26 cellular contexts compared by ENCODE assay signal in the genomic region with DNA sequence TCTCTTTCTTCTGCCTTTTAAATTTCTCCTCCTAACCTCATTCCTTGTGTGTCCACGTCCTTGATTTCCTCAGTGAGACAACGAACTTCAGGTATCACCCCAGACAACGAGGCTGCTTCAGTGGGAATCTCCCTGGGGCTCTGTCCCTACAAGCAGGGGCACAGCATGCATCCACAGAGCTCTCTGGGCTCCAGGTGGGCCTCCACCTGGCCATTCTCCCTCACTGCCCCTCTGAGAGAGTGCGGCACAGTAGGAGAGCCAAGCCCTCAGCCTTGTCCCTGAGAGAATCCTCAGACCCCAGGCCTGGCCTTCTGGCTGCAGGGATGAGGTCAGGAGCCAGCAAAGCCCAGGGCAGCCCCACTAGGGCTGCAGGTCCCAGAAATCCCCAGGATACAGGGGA.
"Had no signal": no experiment of that assay in that cellular context is flagged by ENCODE, and none has a peak within 500 bp of the region (broad histone marks: within the 10 kb centered on the region; RNA-seq: fewer than 3 reads in every experiment).

No MANE protein-coding gene starts in this region.

- DNase-seq: activated CD4-positive, alpha-beta memory T cell treated with anti-CD3 and anti-CD28 coated beads, Interleukin-2, amount 10 ng/mL, durations not matched to agents 7 days and 5 days; activated CD4-positive, alpha-beta T cell treated with anti-CD3 and anti-CD28 coated beads for 48 hours; activated CD4-positive, CD25-positive, alpha-beta regulatory T cell; activated CD8-positive, alpha-beta memory T cell treated with anti-CD3 and anti-CD28 coated beads, Interleukin-2, amount 10 ng/mL, durations not matched to agents 7 days and 5 days; activated naive CD4-positive, alpha-beta T cell; activated naive CD8-positive, alpha-beta T cell treated with anti-CD3 and anti-CD28 coated beads, Interleukin-2, amount 50 U/mL, for 24 hours; anterior cingulate cortex; cortex of kidney; effector CD4-positive, alpha-beta T cell; heart right ventricle; left colon; psoas muscle; right lobe of liver; SIG-M5; stimulated activated CD4-positive, alpha-beta T cell treated with anti-CD3 and anti-CD28 coated beads, Interleukin-4, amount 100 ng/mL, for 1 hour; T-cell had no signal

- H3K27ac ChIP-seq: gastroesophageal sphincter, psoas muscle, right lobe of liver had no signal

- H3K9me3 Mint-ChIP-seq: activated CD4-positive, alpha-beta memory T cell treated with anti-CD3 and anti-CD28 coated beads, Interleukin-2, amount 10 ng/mL, durations not matched to agents 7 days and 5 days; activated naive CD8-positive, alpha-beta T cell treated with anti-CD3 and anti-CD28 coated beads, Interleukin-2, amount 50 U/mL, for 24 hours; activated T-helper 17 cell treated with anti-CD3 and anti-CD28 coated beads, Interleukin-2, amount 50 U/mL, for 72 hours; brain; central memory CD8-positive, alpha-beta T cell; neural crest cell; T-cell had no signal

- H3K27me3 Mint-ChIP-seq: activated naive CD8-positive, alpha-beta T cell treated with anti-CD3 and anti-CD28 coated beads, Interleukin-2, amount 50 U/mL, for 24 hours had no signal

- H3K4me1 Mint-ChIP-seq: activated CD8-positive, alpha-beta memory T cell treated with anti-CD3 and anti-CD28 coated beads, Interleukin-2, amount 10 ng/mL, durations not matched to agents 7 days and 5 days; activated naive CD8-positive, alpha-beta T cell treated with anti-CD3 and anti-CD28 coated beads, Interleukin-2, amount 50 U/mL, for 24 hours; activated T-helper 17 cell treated with anti-CD3 and anti-CD28 coated beads, Interleukin-2, amount 50 U/mL, for 72 hours; central memory CD8-positive, alpha-beta T cell; T-cell had no signal

- ATAC-seq: activated CD8-positive, alpha-beta memory T cell treated with anti-CD3 and anti-CD28 coated beads, Interleukin-2, amount 10 ng/mL, durations not matched to agents 7 days and 5 days; activated naive CD8-positive, alpha-beta T cell treated with anti-CD3 and anti-CD28 coated beads, Interleukin-2, amount 50 U/mL, for 24 hours; activated T-helper 17 cell treated with anti-CD3 and anti-CD28 coated beads, Interleukin-2, amount 50 U/mL, for 72 hours; esophagus mucosa; gastroesophageal sphincter; heart right ventricle; left colon; psoas muscle; right lobe of liver; SK-N-SH treated with all-trans-retinoic acid at 6 μM for 48 hours; T-cell had no signal

- H3K27me3 ChIP-seq: gastroesophageal sphincter, heart right ventricle, right lobe of liver, tibial nerve had no signal

- H3K36me3 Mint-ChIP-seq: activated CD8-positive, alpha-beta memory T cell treated with anti-CD3 and anti-CD28 coated beads, Interleukin-2, amount 10 ng/mL, durations not matched to agents 7 days and 5 days; brain; T-cell had no signal

- H3K36me3 ChIP-seq: gastroesophageal sphincter, heart right ventricle, right lobe of liver, tibial nerve had no signal

- FAIRE-seq: islet of Langerhans had no signal

- H3K27ac Mint-ChIP-seq: activated CD4-positive, alpha-beta memory T cell treated with anti-CD3 and anti-CD28 coated beads, Interleukin-2, amount 10 ng/mL, durations not matched to agents 7 days and 5 days; activated CD8-positive, alpha-beta memory T cell treated with anti-CD3 and anti-CD28 coated beads, Interleukin-2, amount 10 ng/mL, durations not matched to agents 7 days and 5 days; activated naive CD8-positive, alpha-beta T cell treated with anti-CD3 and anti-CD28 coated beads, Interleukin-2, amount 50 U/mL, for 24 hours; activated T-helper 17 cell treated with anti-CD3 and anti-CD28 coated beads, Interleukin-2, amount 50 U/mL, for 72 hours; T-cell had no signal

- H3K4me3 ChIP-seq: gastroesophageal sphincter, heart right ventricle, psoas muscle, right lobe of liver, smooth muscle cell, tibial nerve had no signal

- H3K9me3 ChIP-seq: gastroesophageal sphincter, heart right ventricle, psoas muscle, right lobe of liver, tibial nerve had no signal

- H3K4me3 Mint-ChIP-seq: activated CD4-positive, alpha-beta memory T cell treated with anti-CD3 and anti-CD28 coated beads, Interleukin-2, amount 10 ng/mL, durations not matched to agents 7 days and 5 days; activated CD8-positive, alpha-beta memory T cell treated with anti-CD3 and anti-CD28 coated beads, Interleukin-2, amount 10 ng/mL, durations not matched to agents 7 days and 5 days; activated naive CD8-positive, alpha-beta T cell treated with anti-CD3 and anti-CD28 coated beads, Interleukin-2, amount 50 U/mL, for 24 hours; activated T-helper 17 cell treated with anti-CD3 and anti-CD28 coated beads, Interleukin-2, amount 50 U/mL, for 72 hours; brain; central memory CD8-positive, alpha-beta T cell; neural crest cell; T-cell had no signal

- H3K4me2 ChIP-seq: smooth muscle cell had no signal
